In genomic region chr2:169258045-169258601, GRCh38 we compare ENCODE assay signal across 1 cellular context.
TF ChIP-seq lines count a peak whose summit lies in the region.

No MANE protein-coding gene starts in this region.

TF ChIP-seq in GM23338, 12 proteins besides CTCF, POLR2A, EP300 and RAD21 (continued from another document):
- TF ChIP-seq, protein P1, sequence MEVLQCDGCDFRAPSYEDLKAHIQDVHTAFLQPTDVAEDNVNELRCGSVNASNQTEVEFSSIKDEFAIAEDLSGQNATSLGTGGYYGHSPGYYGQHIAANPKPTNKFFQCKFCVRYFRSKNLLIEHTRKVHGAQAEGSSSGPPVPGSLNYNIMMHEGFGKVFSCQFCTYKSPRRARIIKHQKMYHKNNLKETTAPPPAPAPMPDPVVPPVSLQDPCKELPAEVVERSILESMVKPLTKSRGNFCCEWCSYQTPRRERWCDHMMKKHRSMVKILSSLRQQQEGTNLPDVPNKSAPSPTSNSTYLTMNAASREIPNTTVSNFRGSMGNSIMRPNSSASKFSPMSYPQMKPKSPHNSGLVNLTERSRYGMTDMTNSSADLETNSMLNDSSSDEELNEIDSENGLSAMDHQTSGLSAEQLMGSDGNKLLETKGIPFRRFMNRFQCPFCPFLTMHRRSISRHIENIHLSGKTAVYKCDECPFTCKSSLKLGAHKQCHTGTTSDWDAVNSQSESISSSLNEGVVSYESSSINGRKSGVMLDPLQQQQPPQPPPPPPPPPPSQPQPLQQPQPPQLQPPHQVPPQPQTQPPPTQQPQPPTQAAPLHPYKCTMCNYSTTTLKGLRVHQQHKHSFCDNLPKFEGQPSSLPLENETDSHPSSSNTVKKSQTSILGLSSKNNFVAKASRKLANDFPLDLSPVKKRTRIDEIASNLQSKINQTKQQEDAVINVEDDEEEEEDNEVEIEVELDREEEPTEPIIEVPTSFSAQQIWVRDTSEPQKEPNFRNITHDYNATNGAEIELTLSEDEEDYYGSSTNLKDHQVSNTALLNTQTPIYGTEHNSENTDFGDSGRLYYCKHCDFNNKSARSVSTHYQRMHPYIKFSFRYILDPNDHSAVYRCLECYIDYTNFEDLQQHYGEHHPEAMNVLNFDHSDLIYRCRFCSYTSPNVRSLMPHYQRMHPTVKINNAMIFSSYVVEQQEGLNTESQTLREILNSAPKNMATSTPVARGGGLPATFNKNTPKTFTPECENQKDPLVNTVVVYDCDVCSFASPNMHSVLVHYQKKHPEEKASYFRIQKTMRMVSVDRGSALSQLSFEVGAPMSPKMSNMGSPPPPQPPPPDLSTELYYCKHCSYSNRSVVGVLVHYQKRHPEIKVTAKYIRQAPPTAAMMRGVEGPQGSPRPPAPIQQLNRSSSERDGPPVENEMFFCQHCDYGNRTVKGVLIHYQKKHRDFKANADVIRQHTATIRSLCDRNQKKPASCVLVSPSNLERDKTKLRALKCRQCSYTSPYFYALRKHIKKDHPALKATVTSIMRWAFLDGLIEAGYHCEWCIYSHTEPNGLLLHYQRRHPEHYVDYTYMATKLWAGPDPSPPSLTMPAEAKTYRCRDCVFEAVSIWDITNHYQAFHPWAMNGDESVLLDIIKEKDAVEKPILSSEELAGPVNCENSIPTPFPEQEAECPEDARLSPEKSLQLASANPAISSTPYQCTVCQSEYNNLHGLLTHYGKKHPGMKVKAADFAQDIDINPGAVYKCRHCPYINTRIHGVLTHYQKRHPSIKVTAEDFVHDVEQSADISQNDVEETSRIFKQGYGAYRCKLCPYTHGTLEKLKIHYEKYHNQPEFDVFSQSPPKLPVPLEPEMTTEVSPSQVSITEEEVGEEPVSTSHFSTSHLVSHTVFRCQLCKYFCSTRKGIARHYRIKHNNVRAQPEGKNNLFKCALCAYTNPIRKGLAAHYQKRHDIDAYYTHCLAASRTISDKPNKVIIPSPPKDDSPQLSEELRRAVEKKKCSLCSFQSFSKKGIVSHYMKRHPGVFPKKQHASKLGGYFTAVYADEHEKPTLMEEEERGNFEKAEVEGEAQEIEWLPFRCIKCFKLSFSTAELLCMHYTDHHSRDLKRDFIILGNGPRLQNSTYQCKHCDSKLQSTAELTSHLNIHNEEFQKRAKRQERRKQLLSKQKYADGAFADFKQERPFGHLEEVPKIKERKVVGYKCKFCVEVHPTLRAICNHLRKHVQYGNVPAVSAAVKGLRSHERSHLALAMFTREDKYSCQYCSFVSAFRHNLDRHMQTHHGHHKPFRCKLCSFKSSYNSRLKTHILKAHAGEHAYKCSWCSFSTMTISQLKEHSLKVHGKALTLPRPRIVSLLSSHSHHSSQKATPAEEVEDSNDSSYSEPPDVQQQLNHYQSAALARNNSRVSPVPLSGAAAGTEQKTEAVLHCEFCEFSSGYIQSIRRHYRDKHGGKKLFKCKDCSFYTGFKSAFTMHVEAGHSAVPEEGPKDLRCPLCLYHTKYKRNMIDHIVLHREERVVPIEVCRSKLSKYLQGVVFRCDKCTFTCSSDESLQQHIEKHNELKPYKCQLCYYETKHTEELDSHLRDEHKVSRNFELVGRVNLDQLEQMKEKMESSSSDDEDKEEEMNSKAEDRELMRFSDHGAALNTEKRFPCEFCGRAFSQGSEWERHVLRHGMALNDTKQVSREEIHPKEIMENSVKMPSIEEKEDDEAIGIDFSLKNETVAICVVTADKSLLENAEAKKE (CRISPR knock-in tag; IDR thresholded peaks at IDR 0.05), result no peak
- TF ChIP-seq STAT1 (IDR thresholded peaks at IDR 0.05; ENCODE audit: unreplicated experiment), result no peak
